18 cellular contexts compared by ENCODE assay signal in genomic region chr6:46407246-46407645, GRCh38.
"Had no signal": no experiment of that assay in that cellular context is flagged by ENCODE, and none has a peak within 500 bp of the region (broad histone marks: within the 10 kb centered on the region; RNA-seq: fewer than 3 reads in every experiment).

No MANE protein-coding gene starts in this region.

- H3K9ac ChIP-seq: SK-N-SH had no signal

- H3K27me3 ChIP-seq: breast epithelium, esophagus muscularis mucosa, upper lobe of left lung had no signal

- H3K36me3 ChIP-seq: breast epithelium, esophagus muscularis mucosa, upper lobe of left lung had no signal

- H3K9me3 ChIP-seq: breast epithelium, esophagus muscularis mucosa, SK-N-SH, upper lobe of left lung had no signal

- H3K4me3 ChIP-seq: breast epithelium, upper lobe of left lung had no signal

- DNase-seq: activated CD4-positive, alpha-beta T cell treated with anti-CD3 and anti-CD28 coated beads, Interleukin-2, amount 10 ng/mL, durations not matched to agents 7 days and 5 days; activated CD8-positive, alpha-beta memory T cell treated with anti-CD3 and anti-CD28 coated beads, Interleukin-2, amount 50 U/mL, for 4 hours; activated naive CD4-positive, alpha-beta T cell treated with anti-CD3 and anti-CD28 coated beads for 36 hours; activated T-cell treated with anti-CD3 and anti-CD28 coated beads, Interleukin-2, amount 50 U/mL, for 4 hours; aorta; dermis blood vessel endothelial cell; effector memory CD4-positive, alpha-beta T cell; foreskin keratinocyte; kidney glomerular epithelial cell; SHP77 treated with DMSO at 0.1 percent for 48 hours; SK-N-SH; stimulated activated naive CD4-positive, alpha-beta T cell; T-cell; T1000; upper lobe of left lung had no signal

- H3K4me1 ChIP-seq: breast epithelium, foreskin keratinocyte had no signal

- H3K4me2 ChIP-seq: SK-N-SH had no signal

- H3K27ac ChIP-seq: breast epithelium, foreskin keratinocyte had no signal

- ATAC-seq: activated T-cell treated with anti-CD3 and anti-CD28 coated beads, Interleukin-2, amount 50 U/mL, for 4 hours; foreskin keratinocyte; natural killer cell treated with Interleukin-12 subunit alpha and Interleukin-12 subunit beta and Interleukin-15 and Interleukin-18, amount 100 ng/mL, for 72 hours; T-cell had no signal
